8 cellular contexts compared by ENCODE assay signal in genomic region chr7:151244156-151244870, GRCh38. TPM values are rescaled to one million over a fixed set of nuclear protein-coding genes. Genes with fewer than 3 reads are reported as not detected.
DNase-seq lines count a peak whose midpoint lies in the region; ATAC-seq and TF ChIP-seq lines count a peak whose summit lies in the region.

No MANE protein-coding gene starts in this region.

- in situ Hi-C loops in SK-MEL-5 (cut with HindIII; ENCODE audit: low pct_unique_long_range_greater_than_20kb, low sequenced_read_pairs) (no loop called here), astrocyte of the cerebellum (cut with HindIII; ENCODE audit: low sequenced_read_pairs) (no loop called here)

- H3K4me3 ChIP-seq in astrocyte of the cerebellum (ENCODE audit: low read depth, low read length), result no peak overlapping the region
- H3K4me3 ChIP-seq in iPS-20b (ENCODE audit: low read length), result peak overlapping the region; percentile 61; the same call in 1 of the 2 replicates

- DNase-seq in DMS 273 (lab: John Stamatoyannopoulos, UW; ENCODE audit: unreplicated experiment) (peak; percentile 85), HT1080 (ENCODE audit: low read depth) (peak; percentile 36), SK-MEL-5 (ENCODE audit: low read depth, low spot score) (peak; percentile 72), astrocyte of the cerebellum (ENCODE audit: low read depth) (peak; percentile 28), GDM1 (lab: John Stamatoyannopoulos, UW) (no peak)
- DNase-seq in stimulated activated CD4-positive, alpha-beta T cell treated with anti-CD3 and anti-CD28 coated beads, Interleukin-2, amount 100 ng/mL, for 24 hours, result peak; percentile 67 to 70

- H3K27me3 ChIP-seq in iPS-20b (ENCODE audit: insufficient read depth, low read length), result peaks cover 64% of the 10 kb centered on the region

- H3K27ac ChIP-seq in iPS-20b (ENCODE audit: low read length), result no peak overlapping the region

- H3K9me3 ChIP-seq in iPS-20b (ENCODE audit: insufficient read depth, low read depth, low read length), result no peaks in the 10 kb centered on the region

- ATAC-seq in GM18511 (IDR thresholded peaks at IDR 0.05; ENCODE audit: unreplicated experiment), result no peak

- H3K36me3 ChIP-seq in iPS-20b (ENCODE audit: insufficient read depth, low read depth, low read length), result 0 out of 2 replicates have a peak, but pooled peaks cover 1% of the 10 kb centered on the region

- peak; percentile 97 for TF ChIP-seq CTCF in astrocyte of the cerebellum (IDR thresholded peaks at IDR 0.05; ENCODE audit: low read depth, low read length, missing control alignments)

- H3K9ac ChIP-seq in iPS-20b (ENCODE audit: low read depth, low read length), result no peak overlapping the region

- H3K4me1 ChIP-seq in iPS-20b (ENCODE audit: insufficient read depth, low read length), result peaks cover 7% of the 10 kb centered on the region; the same call in 1 of the 2 replicates

RNA-seq across cellular contexts. Expression of gene SMARCD3, which starts 4.2 kb away (rescaled TPM):
- total RNA-seq in HT1080 (2014; rRNA removed; shearing (Covaris generic)), result 9.5 and 11.8 TPM in 2 replicates
- polyA plus RNA-seq in HT1080 (2015; cell fraction: cytosol; rRNA removed), result 4.8 and 5.1 TPM in 2 replicates
- 17.0 and 17.8 TPM in 2 replicates for polyA plus RNA-seq in HT1080 (2015; cell fraction: nucleus; rRNA removed)
- total RNA-seq in SK-MEL-5 (2014; rRNA removed; shearing (Covaris generic)), result 22.9 and 24.3 TPM in 2 replicates
- polyA plus RNA-seq in SK-MEL-5 (2015; cell fraction: cytosol; rRNA removed), result 21.3 and 25.5 TPM in 2 replicates
- polyA plus RNA-seq in SK-MEL-5 (2015; cell fraction: nucleus; rRNA removed), result 93.4 and 117 TPM in 2 replicates

RNA-seq across cellular contexts. Expression of gene CHPF2, which starts 12.0 kb away (rescaled TPM):
- total RNA-seq in HT1080 (2014; rRNA removed; shearing (Covaris generic)), result 40.0 and 46.1 TPM in 2 replicates
- polyA plus RNA-seq in HT1080 (2015; cell fraction: cytosol; rRNA removed), result 27.1 and 29.7 TPM in 2 replicates
- 60.9 and 66.3 TPM in 2 replicates for polyA plus RNA-seq in HT1080 (2015; cell fraction: nucleus; rRNA removed)
- total RNA-seq in SK-MEL-5 (2014; rRNA removed; shearing (Covaris generic)), result 44.0 and 45.7 TPM in 2 replicates
- 51.6 and 60.4 TPM in 2 replicates for polyA plus RNA-seq in SK-MEL-5 (2015; cell fraction: cytosol; rRNA removed)
- polyA plus RNA-seq in SK-MEL-5 (2015; cell fraction: nucleus; rRNA removed), result 53.5 and 58.8 TPM in 2 replicates

RNA-seq across cellular contexts. Expression of gene ABCF2, which starts 17.3 kb away (rescaled TPM):
- 83.9 and 89.1 TPM in 2 replicates for total RNA-seq in HT1080 (2014; rRNA removed; shearing (Covaris generic))
- polyA plus RNA-seq in HT1080 (2015; cell fraction: cytosol; rRNA removed), result 50.5 and 52.6 TPM in 2 replicates
- 77.2 and 84.1 TPM in 2 replicates for polyA plus RNA-seq in HT1080 (2015; cell fraction: nucleus; rRNA removed)
- 93.5 and 94.6 TPM in 2 replicates for total RNA-seq in SK-MEL-5 (2014; rRNA removed; shearing (Covaris generic))
- 92.2 and 107 TPM in 2 replicates for polyA plus RNA-seq in SK-MEL-5 (2015; cell fraction: cytosol; rRNA removed)
- 77.1 and 83.4 TPM in 2 replicates for polyA plus RNA-seq in SK-MEL-5 (2015; cell fraction: nucleus; rRNA removed)

RNA-seq across cellular contexts. Expression of gene H2BK1, which starts 34.0 kb away (rescaled TPM):
- total RNA-seq in HT1080 (2014; rRNA removed; shearing (Covaris generic)), result not detected in 2 replicates
- not detected in 2 replicates for polyA plus RNA-seq in HT1080 (2015; cell fraction: cytosol; rRNA removed)
- polyA plus RNA-seq in HT1080 (2015; cell fraction: nucleus; rRNA removed), result not detected in 2 replicates
- total RNA-seq in SK-MEL-5 (2014; rRNA removed; shearing (Covaris generic)), result not detected in 2 replicates
- polyA plus RNA-seq in SK-MEL-5 (2015; cell fraction: cytosol; rRNA removed), result not detected in 2 replicates
- polyA plus RNA-seq in SK-MEL-5 (2015; cell fraction: nucleus; rRNA removed), result not detected in 2 replicates

RNA-seq across cellular contexts. Expression of gene ASB10, which starts 57.3 kb away (rescaled TPM):
- total RNA-seq in HT1080 (2014; rRNA removed; shearing (Covaris generic)), result not detected in 2 replicates
- not detected in 2 replicates for polyA plus RNA-seq in HT1080 (2015; cell fraction: cytosol; rRNA removed)
- not detected in 2 replicates for polyA plus RNA-seq in HT1080 (2015; cell fraction: nucleus; rRNA removed)
- not detected in 2 replicates for total RNA-seq in SK-MEL-5 (2014; rRNA removed; shearing (Covaris generic))
- polyA plus RNA-seq in SK-MEL-5 (2015; cell fraction: cytosol; rRNA removed), result not detected in 2 replicates
- polyA plus RNA-seq in SK-MEL-5 (2015; cell fraction: nucleus; rRNA removed), result not detected in 2 replicates
